8 cellular contexts compared by ENCODE assay signal in genomic region chr1:212285685-212286436, GRCh38. TPM values are rescaled to one million over a fixed set of nuclear protein-coding genes. Genes with fewer than 3 reads are reported as not detected.
A peak's percentile ranks its signal among the peaks of the same experiment; 100 is the strongest.
DNase-seq lines count a peak whose midpoint lies in the region; ATAC-seq, FAIRE-seq and TF ChIP-seq lines count a peak whose summit lies in the region.

No MANE protein-coding gene starts in this region.

- H3K36me3 Mint-ChIP-seq in H9 (ENCODE audit: insufficient read depth in 1 of 3, low read depth in 3 of 3) (no peaks in the 10 kb centered on the region; a peak in 1 of 7 replicates), immature natural killer cell (no peaks in the 10 kb centered on the region)

- H3K18ac ChIP-seq in H9 (ENCODE audit: insufficient read length, low read depth, low read length): peak overlapping the region; percentile 41

- H3K9me3 ChIP-seq in H9 (ENCODE audit: control insufficient read depth, low read depth, low read length) (no peaks in the 10 kb centered on the region), MM.1S (replicated peaks; ENCODE audit: insufficient read depth, low read length) (no peaks in the 10 kb centered on the region), GM12878 (replicated peaks; ENCODE audit: control insufficient read depth, insufficient read depth, low read length) (no peaks in the 10 kb centered on the region)

- H3K27ac Mint-ChIP-seq in H9: peak overlapping the region; percentile 66 to 95 (median 85); a peak in 5 of 7 replicates
- peak overlapping the region; percentile 95 to 97 (median 97) for H3K27ac Mint-ChIP-seq in immature natural killer cell

- H3K4me3 ChIP-seq in GM12865 (ENCODE audit: low read depth, low read length) (peak overlapping the region; percentile 82), MM.1S (ENCODE audit: low read length) (peak overlapping the region; percentile 85), GM12878 (peak overlapping the region; percentile 88)

- H3K27ac ChIP-seq in H9 (ENCODE audit: insufficient read length, low read depth, low read length) (no peak overlapping the region), MM.1S (ENCODE audit: low read length) (peak overlapping the region; percentile 87), GM12878 (ENCODE audit: control insufficient read depth, insufficient read depth) (peak overlapping the region; percentile 79)

- RAD21 ChIA-PET in GM12878 (lab: Charles Lee; ENCODE audit: unreplicated experiment): interaction anchor here (0.6 to 3.0 kb wide), 14 partner anchors 25 to 605 kb away, joined by 3 to 24 read pairs (median 6); partner anchors contain the start of genes DTL and INTS7

- H2BK20ac ChIP-seq in H9 (ENCODE audit: low read depth, low read length, poor library complexity, severe bottlenecking): no peak overlapping the region

- H3K9ac ChIP-seq in H9 (ENCODE audit: extremely low read depth, insufficient read length, low read length): peak overlapping the region; percentile 67
- H3K9ac ChIP-seq in MM.1S (ENCODE audit: low read length): peak overlapping the region; percentile 68
- H3K9ac ChIP-seq in GM12878 (ENCODE audit: control insufficient read depth, insufficient read depth, low read length): peak overlapping the region; percentile 70

- no peak overlapping the region for H3K4ac ChIP-seq in H9 (ENCODE audit: low read depth, low read length)

- no CpG with 5 or more reads among the region's 83 CpGs for WGBS in H9 (ENCODE audit: extremely low coverage, insufficient read length, low lambda C conversion rate)
- under 1% methylated on average over 40 of the region's 83 CpGs for WGBS in GM12878 (ENCODE audit: insufficient coverage, insufficient replicate concordance, low lambda C conversion rate, missing lambda C conversion rate)

- H3K56ac ChIP-seq in H9 (ENCODE audit: insufficient read length, low read depth, low read length): no peak overlapping the region

- peaks cover 14% of the 10 kb centered on the region for H3K23me2 ChIP-seq in H9 (ENCODE audit: insufficient read length, low read depth, low read length, poor library complexity, severe bottlenecking)

- H3K23ac ChIP-seq in H9 (ENCODE audit: insufficient read length, low read depth, low read length): no peak overlapping the region

- peak; percentile 40 for ATAC-seq in GM12878

- H3K9me2 ChIP-seq in MM.1S (replicated peaks; ENCODE audit: insufficient read depth, low read length): no peaks in the 10 kb centered on the region

- peaks cover 25% of the 10 kb centered on the region for H3F3A ChIP-seq in MM.1S (ENCODE audit: insufficient read depth, low read length)

- H2AK5ac ChIP-seq in H9 (ENCODE audit: insufficient read length, low read length): no peak overlapping the region

- H2BK12ac ChIP-seq in H9 (ENCODE audit: insufficient read length, low read depth, low read length): no peak overlapping the region

- peaks cover 4% of the 10 kb centered on the region; the same call in 1 of the 2 replicates for H3K79me2 ChIP-seq in H9 (ENCODE audit: insufficient read depth, low read length)
- peaks cover 47% of the 10 kb centered on the region for H3K79me2 ChIP-seq in MM.1S (ENCODE audit: low read length)
- H3K79me2 ChIP-seq in GM12878 (ENCODE audit: control insufficient read depth, insufficient read depth, low read length): peaks cover 56% of the 10 kb centered on the region

- H3K79me1 ChIP-seq in H9 (ENCODE audit: insufficient read depth, low read depth, low read length, poor library complexity, severe bottlenecking): no peaks in the 10 kb centered on the region

- intact Hi-C loops in GM12878 (cut with micrococcal nuclease; ENCODE audit: unreplicated experiment): loop anchor here (5.0 kb wide), 2 partner anchors 126 to 589 kb away; partner anchors contain the start of gene PACC1

- no TSS peak for BruUV-seq in GM12878 (replicated peaks; lab: Mats Ljungman, UMichigan)

- POLR2A ChIA-PET in GM12878 (lab: Charles Lee): interaction anchor here (0.6 to 2.5 kb wide), 16 partner anchors 10 to 591 kb away, joined by 3 to 9 read pairs (median 4); partner anchors contain the start of genes DTL and INTS7

- H4K91ac ChIP-seq in H9 (ENCODE audit: insufficient read length, low read depth, low read length): no peak overlapping the region

- peaks cover 3% of the 10 kb centered on the region in 2 experiments; a peak in 2 of 5 replicates for H3K9me3 Mint-ChIP-seq in H9
- H3K9me3 Mint-ChIP-seq in immature natural killer cell: no peaks in the 10 kb centered on the region

- H2BK5ac ChIP-seq in H9 (ENCODE audit: insufficient read length, low read length): no peak overlapping the region

- H3K27me3 ChIP-seq in H9 (ENCODE audit: insufficient read depth, low read length) (no peaks in the 10 kb centered on the region), MM.1S (replicated peaks; ENCODE audit: insufficient read depth, low read length) (no peaks in the 10 kb centered on the region), GM12878 (replicated peaks in 1 of 2; ENCODE audit: control insufficient read depth in 2 of 2, insufficient read depth in 2 of 2, low read length in 1 of 2) (no peaks in the 10 kb centered on the region)

- H4K20me1 ChIP-seq in H9 (ENCODE audit: control insufficient read depth, insufficient read depth, insufficient read length) (no peaks in the 10 kb centered on the region), MM.1S (ENCODE audit: insufficient read depth, low read length) (no peaks in the 10 kb centered on the region), GM12878 (ENCODE audit: control insufficient read depth, insufficient read depth) (no peaks in the 10 kb centered on the region)

- H2AFZ ChIP-seq in H9 (ENCODE audit: low read length) (no peak overlapping the region), MM.1S (ENCODE audit: low read length) (peak overlapping the region; percentile 72), GM12878 (ENCODE audit: control insufficient read depth, low read depth, low read length) (peak overlapping the region; percentile 72)

- H3K4me1 ChIP-seq in H9 (ENCODE audit: insufficient read depth, low read length) (no peaks in the 10 kb centered on the region; the same call in 1 of the 2 replicates), MM.1S (ENCODE audit: low read length) (peaks cover 11% of the 10 kb centered on the region), GM12878 (ENCODE audit: control insufficient read depth, insufficient read depth, low read length) (peaks cover 7% of the 10 kb centered on the region)

- DNase-seq in GM12865 (ENCODE audit: low read depth) (peak; percentile 82), H9 (peak; percentile 62), MM.1S (peak; percentile 78), T1000 (lab: John Stamatoyannopoulos, UW) (peak; percentile 62), GM12878 (ENCODE audit: low read depth, low spot score) (no peak), immature natural killer cell (peak; percentile 72 to 78 (median 76)), epidermal melanocyte (ENCODE audit: insufficient read length, low spot score) (no peak)
- peak; percentile 48 to 54 for DNase-seq in stimulated activated CD4-positive, alpha-beta T cell treated with anti-CD3 and anti-CD28 coated beads, Interleukin-15, amount 100 ng/mL, for 1 hour (ENCODE audit: low read depth in 1 of 2, low spot score in 1 of 2)

- CTCF ChIA-PET in GM12878 (lab: Yijun Ruan, JAX): interaction anchor here (0.6 to 3.4 kb wide), 14 partner anchors 28 to 605 kb away, joined by 3 to 22 read pairs (median 4); partner anchors contain the start of genes DTL and INTS7

- H3K4me3 Mint-ChIP-seq in H9 (peak overlapping the region; percentile 87 to 94), immature natural killer cell (peak overlapping the region; percentile 95 to 99 (median 99))

- H4K5ac ChIP-seq in H9 (ENCODE audit: insufficient read length, low read depth, low read length): no peak overlapping the region

- in situ Hi-C loops in GM12878 (cut with MboI): no loop called here

- TF ChIP-seq RAD21 in GM12878 (IDR thresholded peaks at IDR 0.05; ENCODE audit: insufficient read depth, low read depth, low read length): no peak

- TF ChIP-seq POLR2A in GM12878 (IDR thresholded peaks at IDR 0.05; ENCODE audit: low read depth, low read length): peak; percentile 49

- H3K14ac ChIP-seq in H9 (ENCODE audit: insufficient read depth, low read length): peak overlapping the region; percentile 81

- no peak overlapping the region for H3T11ph ChIP-seq in H9 (ENCODE audit: low read length)

- SMC1A ChIA-PET in GM12878 (lab: Charles Lee; ENCODE audit: uncharacterized antibody, unreplicated experiment): interaction anchor here (1.3 to 5.1 kb wide), 8 partner anchors 10 to 591 kb away, joined by 4 to 31 read pairs (median 7); partner anchors contain the start of genes DTL and INTS7

- H3K27me3 Mint-ChIP-seq in H9 (ENCODE audit: low read depth) (no peaks in the 10 kb centered on the region), immature natural killer cell (ENCODE audit: low read depth in 3 of 3) (peaks cover 10 to 21% (median 13%) of the 10 kb centered on the region in 3 donors)

- no peak overlapping the region for H2BK15ac ChIP-seq in H9 (ENCODE audit: low read depth, low read length)

- no peak for TF ChIP-seq CTCF in GM12865 (IDR thresholded peaks at IDR 0.05; ENCODE audit: insufficient read depth, low read depth, low read length, missing control alignments)
- no peak for TF ChIP-seq CTCF in H9 (conservative IDR thresholded peaks at IDR 0.05)
- no peak for TF ChIP-seq CTCF in MM.1S (IDR thresholded peaks at IDR 0.05; ENCODE audit: low read length)
- no peak for TF ChIP-seq CTCF in GM12878 (IDR thresholded peaks at IDR 0.05 in 2 of 3, conservative IDR thresholded peaks at IDR 0.05 in 1 of 3; ENCODE audit: control insufficient read depth in 2 of 3, extremely low read depth in 1 of 3, insufficient read depth in 1 of 3, low read depth in 3 of 3, low read length in 3 of 3)

- no peak overlapping the region for H2BK120ac ChIP-seq in H9 (ENCODE audit: low read depth, low read length, poor library complexity, severe bottlenecking)

- no peak for TF ChIP-seq EP300 in GM12878 (IDR thresholded peaks at IDR 0.05; ENCODE audit: borderline replicate concordance in 1 of 2, control insufficient read depth in 1 of 2, low read depth in 2 of 2, low read length in 2 of 2)

- H3K4me2 ChIP-seq in H9 (ENCODE audit: insufficient read depth, insufficient read length, low read length) (peak overlapping the region; percentile 81), MM.1S (ENCODE audit: low read depth, low read length) (peak overlapping the region; percentile 64), GM12878 (ENCODE audit: control insufficient read depth, insufficient read depth) (peak overlapping the region; percentile 68)

- no peak overlapping the region for H4K8ac ChIP-seq in H9 (replicated peaks; ENCODE audit: insufficient read length, low read depth, low read length)

- no peak for FAIRE-seq in GM12878 (lab: Jason Lieb, UNC)

- H3K36me3 ChIP-seq in MM.1S (replicated peaks; ENCODE audit: insufficient read depth, low read length) (no peaks in the 10 kb centered on the region), GM12878 (ENCODE audit: control insufficient read depth in 2 of 2, insufficient read depth in 2 of 2, low read length in 1 of 2) (no peaks in the 10 kb centered on the region)

- peaks cover 34 to 35% of the 10 kb centered on the region in 2 experiments for H3K4me1 Mint-ChIP-seq in H9
- H3K4me1 Mint-ChIP-seq in immature natural killer cell: peaks cover 48 to 61% of the 10 kb centered on the region in 2 donors

RNA-seq across cellular contexts. Expression of gene PPP2R5A, which starts 0.7 kb away (rescaled TPM):
- total RNA-seq in H9 (2021) (22.0 and 22.2 TPM in 2 replicates), GM12878 (2014; rRNA removed) (32.1 and 33.7 TPM in 2 replicates), GM12878 (2014; rRNA removed; fragmentation: Illumina TruSeq; extraction: Trizol) (27.8 and 28.8 TPM in 2 replicates), GM12878 (2021) (33.2 and 33.8 TPM in 2 replicates)
- total RNA-seq in GM12878 (2013; cell fraction: nucleolus; rRNA removed): 29.8 and 32.8 TPM in 2 replicates
- polyA plus RNA-seq in GM12878 (2011; ENCODE audit: low read depth): 14.4 TPM
- polyA plus RNA-seq in GM12878 (2011; rRNA removed) (40.6 and 59.7 TPM in 2 replicates), GM12878 (2014; fragmentation: Illumina TruSeq; extraction: Trizol) (35.7 and 47.3 TPM in 2 replicates), GM12878 (2014; fragmentation: Nextera tagmentation; extraction: Ambion mirVana) (10 to 100 TPM; 15.4 to 18.2 TPM), GM12878 (2014; rRNA removed) (21.7 and 25.1 TPM in 2 replicates), GM12878 (2016; fragmentation: Nextera tagmentation; extraction: Ambion mirVana) (10 to 100 TPM; 32.8 to 39.3 TPM), immature natural killer cell (10 to 100 TPM; 57.0 to 87.2 (median 64.6) TPM)
- 18.9 and 19.7 TPM in 2 replicates for polyA plus RNA-seq in GM12878 (2011; cell fraction: cytosol; rRNA removed)
- polyA plus RNA-seq in GM12878 (2011; cell fraction: nucleus; rRNA removed): 14.5 and 16.0 TPM in 2 replicates
- polyA plus RNA-seq in GM12878 (2012): 18.5 and 29.1 TPM in 2 replicates
- polyA minus RNA-seq in GM12878 (2011; rRNA and poly(A)+ RNA removed): 13.4 and 18.4 TPM in 2 replicates
- 10.0 and 10.5 TPM in 2 replicates for polyA minus RNA-seq in GM12878 (2011; cell fraction: cytosol; rRNA and poly(A)+ RNA removed)
- polyA minus RNA-seq in GM12878 (2011; cell fraction: nucleus; rRNA and poly(A)+ RNA removed): 8.9 and 16.2 TPM in 2 replicates

Comparison
In these comparisons a context has a peak if more than half of its experiments do, and no peak if none do; other contexts are left out.
1. DNase-seq: peak in GM12865 (single experiment), H9 (single experiment), MM.1S (single experiment), T1000 (single experiment), immature natural killer cell (3 of 3) and stimulated activated CD4-positive, alpha-beta T cell treated with anti-CD3 and anti-CD28 coated beads, Interleukin-15, amount 100 ng/mL, for 1 hour (2 of 2); none in GM12878 (single experiment) and epidermal melanocyte (single experiment).
2. Peak in every context shown above with its lines, with median percentiles within 50 percentile points of each other: H3K4me3 ChIP-seq, H3K4me2 ChIP-seq and H3K9ac ChIP-seq.